23 cellular contexts compared by ENCODE assay signal in the genomic region with DNA sequence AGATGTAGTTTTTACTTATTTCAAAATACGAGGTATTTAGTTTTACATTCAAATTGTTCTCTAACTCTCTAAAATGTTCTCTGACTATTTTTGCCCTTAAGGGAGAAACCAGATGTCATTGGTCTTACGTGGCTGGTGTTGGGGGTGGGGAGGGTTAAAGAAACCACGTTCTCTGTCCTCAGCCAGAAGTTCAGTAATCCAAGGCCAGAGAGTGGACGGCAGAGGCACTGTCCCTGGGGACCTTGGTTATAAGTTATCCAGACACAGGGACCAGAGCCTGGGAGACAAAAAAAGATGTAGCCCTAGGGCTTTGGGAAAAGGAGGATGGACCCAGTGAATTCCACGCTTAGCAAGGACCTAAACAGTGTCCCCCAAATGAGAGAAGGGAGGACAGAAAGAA. TPM values are rescaled to one million over a fixed set of nuclear protein-coding genes. Genes with fewer than 3 reads are reported as not detected.
"Had no signal": no experiment of that assay in that cellular context is flagged by ENCODE, and none has a peak within 500 bp of the region (broad histone marks: within the 10 kb centered on the region; RNA-seq: fewer than 3 reads in every experiment).

No MANE protein-coding gene starts in this region.

- H3K27me3 ChIP-seq: esophagus muscularis mucosa, upper lobe of left lung had no signal

- H3K9me3 Mint-ChIP-seq: activated CD4-positive, alpha-beta memory T cell treated with anti-CD3 and anti-CD28 coated beads, Interleukin-2, amount 10 ng/mL, durations not matched to agents 7 days and 5 days; activated naive CD4-positive, alpha-beta T cell treated with anti-CD3 and anti-CD28 coated beads, Interleukin-2, amount 50 U/mL, for 24 hours; activated T-cell treated with anti-CD3 and anti-CD28 coated beads, Interleukin-2, amount 50 U/mL, for 4 hours; naive thymus-derived CD4-positive, alpha-beta T cell had no signal

- ATAC-seq: activated CD4-positive, alpha-beta T cell treated with anti-CD3 and anti-CD28 coated beads for 36 hours; activated T-cell treated with anti-CD3 and anti-CD28 coated beads, Interleukin-2, amount 50 U/mL, for 4 hours; naive thymus-derived CD4-positive, alpha-beta T cell; T-helper 17 cell had no signal

- H3K27ac ChIP-seq: esophagus muscularis mucosa, parathyroid adenoma, skin epidermis, upper lobe of left lung, WERI-Rb-1 had no signal

- H3K27ac Mint-ChIP-seq: activated CD4-positive, alpha-beta memory T cell treated with anti-CD3 and anti-CD28 coated beads, Interleukin-2, amount 10 ng/mL, durations not matched to agents 7 days and 5 days; activated CD4-positive, alpha-beta T cell treated with anti-CD3 and anti-CD28 coated beads for 36 hours; activated naive CD4-positive, alpha-beta T cell treated with anti-CD3 and anti-CD28 coated beads, Interleukin-2, amount 50 U/mL, for 24 hours; naive thymus-derived CD4-positive, alpha-beta T cell; T-helper 17 cell had no signal

- DNase-seq: activated CD4-positive, alpha-beta memory T cell treated with anti-CD3 and anti-CD28 coated beads, Interleukin-2, amount 10 ng/mL, durations not matched to agents 7 days and 5 days; activated CD4-positive, alpha-beta T cell treated with anti-CD3 and anti-CD28 coated beads for 36 hours; activated effector memory CD4-positive, alpha-beta T cell treated with anti-CD3 and anti-CD28 coated beads, Interleukin-2, amount 50 U/mL, for 16 hours; activated T-cell treated with anti-CD3 and anti-CD28 coated beads, Interleukin-2, amount 50 U/mL, for 4 hours; amniotic stem cell; caudate nucleus; cortex of kidney; effector CD4-positive, alpha-beta T cell; foreskin fibroblast; naive thymus-derived CD4-positive, alpha-beta T cell; retina; stimulated activated CD4-positive, alpha-beta T cell treated with anti-CD3 and anti-CD28 coated beads, Interleukin-4, amount 100 ng/mL, for 4 hours; stimulated activated CD8-positive, alpha-beta memory T cell treated with anti-CD3 and anti-CD28 coated beads, Interleukin-4, amount 100 ng/mL, for 48 hours; stimulated activated naive CD4-positive, alpha-beta T cell treated with Interleukin-2 at 50 U/mL for 16 hours; T-helper 17 cell; upper lobe of left lung; WERI-Rb-1 had no signal

- H3K36me3 Mint-ChIP-seq: activated naive CD4-positive, alpha-beta T cell treated with anti-CD3 and anti-CD28 coated beads, Interleukin-2, amount 50 U/mL, for 24 hours; naive thymus-derived CD4-positive, alpha-beta T cell had no signal

- H3K9ac ChIP-seq: parathyroid adenoma had no signal

- H3K36me3 ChIP-seq: esophagus muscularis mucosa, upper lobe of left lung, WERI-Rb-1 had no signal

- H3K27me3 Mint-ChIP-seq: activated naive CD4-positive, alpha-beta T cell treated with anti-CD3 and anti-CD28 coated beads, Interleukin-2, amount 50 U/mL, for 24 hours had no signal

- H3K4me1 Mint-ChIP-seq: activated CD4-positive, alpha-beta memory T cell treated with anti-CD3 and anti-CD28 coated beads, Interleukin-2, amount 10 ng/mL, durations not matched to agents 7 days and 5 days; activated CD4-positive, alpha-beta T cell treated with anti-CD3 and anti-CD28 coated beads for 36 hours; activated naive CD4-positive, alpha-beta T cell treated with anti-CD3 and anti-CD28 coated beads, Interleukin-2, amount 50 U/mL, for 24 hours had no signal

- H3K4me3 Mint-ChIP-seq: activated CD4-positive, alpha-beta memory T cell treated with anti-CD3 and anti-CD28 coated beads, Interleukin-2, amount 10 ng/mL, durations not matched to agents 7 days and 5 days; activated CD4-positive, alpha-beta T cell treated with anti-CD3 and anti-CD28 coated beads for 36 hours; activated naive CD4-positive, alpha-beta T cell treated with anti-CD3 and anti-CD28 coated beads, Interleukin-2, amount 50 U/mL, for 24 hours; activated T-cell treated with anti-CD3 and anti-CD28 coated beads, Interleukin-2, amount 50 U/mL, for 4 hours; naive thymus-derived CD4-positive, alpha-beta T cell; T-helper 17 cell had no signal

- H3K4me3 ChIP-seq: skin epidermis, upper lobe of left lung had no signal

- H3K79me2 ChIP-seq: parathyroid adenoma had no signal

- H3K9me3 ChIP-seq: esophagus muscularis mucosa, upper lobe of left lung had no signal

- H2AFZ ChIP-seq: parathyroid adenoma had no signal

- H3K4me1 ChIP-seq: parathyroid adenoma, upper lobe of left lung had no signal

RNA-seq across cellular contexts. Expression of gene OR51E1, which starts 0.7 kb away (rescaled TPM):
- total RNA-seq: activated CD4-positive, alpha-beta memory T cell treated with anti-CD3 and anti-CD28 coated beads, Interleukin-2, amount 10 ng/mL, durations not matched to agents 7 days and 5 days; activated CD4-positive, alpha-beta T cell treated with anti-CD3 and anti-CD28 coated beads for 36 hours; activated T-cell treated with anti-CD3 and anti-CD28 coated beads, Interleukin-2, amount 50 U/mL, for 4 hours; lung microvascular endothelial cell; naive thymus-derived CD4-positive, alpha-beta T cell; T-helper 17 cell; upper lobe of left lung had no signal
- polyA plus RNA-seq: naive thymus-derived CD4-positive, alpha-beta T cell had no signal

RNA-seq across cellular contexts. Expression of gene OR51D1, which starts 5.8 kb away (rescaled TPM):
- total RNA-seq: activated CD4-positive, alpha-beta memory T cell treated with anti-CD3 and anti-CD28 coated beads, Interleukin-2, amount 10 ng/mL, durations not matched to agents 7 days and 5 days; activated CD4-positive, alpha-beta T cell treated with anti-CD3 and anti-CD28 coated beads for 36 hours; activated T-cell treated with anti-CD3 and anti-CD28 coated beads, Interleukin-2, amount 50 U/mL, for 4 hours; esophagus muscularis mucosa; lung microvascular endothelial cell; naive thymus-derived CD4-positive, alpha-beta T cell; T-helper 17 cell; temporal lobe; upper lobe of left lung had no signal
- polyA plus RNA-seq: naive thymus-derived CD4-positive, alpha-beta T cell had no signal

RNA-seq across cellular contexts. Expression of gene OR52I1, which starts 49.2 kb away (rescaled TPM):
- total RNA-seq: activated CD4-positive, alpha-beta memory T cell treated with anti-CD3 and anti-CD28 coated beads, Interleukin-2, amount 10 ng/mL, durations not matched to agents 7 days and 5 days; activated CD4-positive, alpha-beta T cell treated with anti-CD3 and anti-CD28 coated beads for 36 hours; activated T-cell treated with anti-CD3 and anti-CD28 coated beads, Interleukin-2, amount 50 U/mL, for 4 hours; esophagus muscularis mucosa; lung microvascular endothelial cell; naive thymus-derived CD4-positive, alpha-beta T cell; T-helper 17 cell; temporal lobe; upper lobe of left lung had no signal

RNA-seq across cellular contexts. Expression of gene OR51E2, which starts 54.6 kb away (rescaled TPM):
- total RNA-seq: activated CD4-positive, alpha-beta memory T cell treated with anti-CD3 and anti-CD28 coated beads, Interleukin-2, amount 10 ng/mL, durations not matched to agents 7 days and 5 days; activated CD4-positive, alpha-beta T cell treated with anti-CD3 and anti-CD28 coated beads for 36 hours; activated T-cell treated with anti-CD3 and anti-CD28 coated beads, Interleukin-2, amount 50 U/mL, for 4 hours; lung microvascular endothelial cell; naive thymus-derived CD4-positive, alpha-beta T cell; T-helper 17 cell; upper lobe of left lung had no signal
- polyA plus RNA-seq: naive thymus-derived CD4-positive, alpha-beta T cell had no signal
